Comparison of ENCODE assay signal across 18 cellular contexts in the genomic region with DNA sequence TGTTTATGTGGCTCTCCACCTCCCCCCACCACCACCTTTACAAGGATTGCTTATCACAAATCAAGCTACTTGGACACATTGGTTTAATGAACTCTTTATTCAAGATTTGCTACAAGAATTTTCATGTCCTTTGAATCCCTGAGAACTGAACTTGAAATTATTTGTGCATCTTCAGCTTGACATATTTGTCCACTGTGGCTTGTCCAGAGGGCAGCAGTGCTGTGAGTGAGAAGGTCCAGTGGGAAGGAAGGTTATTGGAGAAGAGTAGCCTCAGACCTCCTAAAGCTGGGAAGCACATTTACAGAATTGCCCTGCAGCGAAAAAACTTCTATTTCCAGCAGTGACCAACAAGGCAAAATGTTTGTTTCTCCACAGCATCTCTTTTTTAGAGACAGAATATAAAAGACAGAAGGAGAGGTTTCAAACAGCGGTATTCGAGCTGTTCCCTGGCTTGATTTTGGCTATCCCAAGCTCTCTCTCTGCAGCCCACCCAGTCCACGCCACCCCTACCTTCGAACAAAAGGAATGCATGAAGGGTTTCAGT. TPM values are rescaled to one million over a fixed set of nuclear protein-coding genes. Genes with fewer than 3 reads are reported as not detected.
DNase-seq lines count a peak whose midpoint lies in the region; ATAC-seq and TF ChIP-seq lines count a peak whose summit lies in the region.
"Had no signal": no experiment of that assay in that cellular context is flagged by ENCODE, and none has a peak within 500 bp of the region (broad histone marks: within the 10 kb centered on the region; RNA-seq: fewer than 3 reads in every experiment).

No MANE protein-coding gene starts in this region.

- peak overlapping the region; percentile 91 for H3K4me3 ChIP-seq in PC-3 (ENCODE audit: low read length)
- H3K4me3 ChIP-seq in kidney epithelial cell (ENCODE audit: low read depth, low read length) = peak overlapping the region; percentile 52
- peak overlapping the region; percentile 37 to 73 (median 52) for H3K4me3 ChIP-seq in gastrocnemius medialis

- no peak overlapping the region for H2AFZ ChIP-seq in PC-3 (ENCODE audit: low read length)
- H2AFZ ChIP-seq: parathyroid adenoma had no signal

- intact Hi-C loops in PC-3 (cut with micrococcal nuclease) = no loop called here
- intact Hi-C loops in gastrocnemius medialis (cut with DNase I; ENCODE audit: low total_unique reads) = loop anchor here (5.0 to 10.0 kb wide), 2 partner anchors 1225 to 1438 kb away; partner anchors contain the start of gene CREB5
- intact Hi-C loops in left cardiac atrium (cut with DNase I) = no loop called here

- H3K4me2 ChIP-seq in PC-3 (ENCODE audit: low read length) = peak overlapping the region; percentile 99

- no peaks in the 10 kb centered on the region for H3K27me3 ChIP-seq in PC-3 (ENCODE audit: low read length)
- H3K27me3 ChIP-seq in kidney epithelial cell (ENCODE audit: control insufficient read depth, insufficient read depth, low read length) = peaks cover 9% of the 10 kb centered on the region
- H3K27me3 ChIP-seq in gastrocnemius medialis = peaks cover 0 to 8% (median 3%) of the 10 kb centered on the region in 3 donors

- H3F3A ChIP-seq in PC-3 (ENCODE audit: low read length, unreplicated experiment) = no peaks in the 10 kb centered on the region

- POLR2A ChIA-PET in PC-3 (lab: Charles Lee; ENCODE audit: unreplicated experiment) = interaction anchor here (0.6 to 1.8 kb wide), 8 partner anchors 9 to 733 kb away, joined by 3 to 7 read pairs (median 5); no protein-coding TSS in a partner anchor

- no peak for TF ChIP-seq POLR2A in gastrocnemius medialis (IDR thresholded peaks at IDR 0.05)

- no peaks in the 10 kb centered on the region for H3K9me2 ChIP-seq in PC-3 (replicated peaks; ENCODE audit: low read length)

- peaks cover 100% of the 10 kb centered on the region for H3K79me2 ChIP-seq in PC-3 (ENCODE audit: low read length)
- H3K79me2 ChIP-seq: parathyroid adenoma had no signal

- peaks cover 48% of the 10 kb centered on the region for H3K4me1 ChIP-seq in PC-3 (ENCODE audit: insufficient read depth, low read length)
- H3K4me1 ChIP-seq in gastrocnemius medialis = peaks cover 23 to 47% of the 10 kb centered on the region in 2 donors
- H3K4me1 ChIP-seq: parathyroid adenoma had no signal

- H3K9ac ChIP-seq in PC-3 (ENCODE audit: low read length) = peak overlapping the region; percentile 97
- H3K9ac ChIP-seq: parathyroid adenoma had no signal

- H3K36me3 ChIP-seq in PC-3 (ENCODE audit: low read depth, low read length) (no peaks in the 10 kb centered on the region), kidney epithelial cell (ENCODE audit: control insufficient read depth, insufficient read depth, low read length) (no peaks in the 10 kb centered on the region), gastrocnemius medialis (no peaks in the 10 kb centered on the region)
- H3K36me3 ChIP-seq: brain microvascular endothelial cell, heart left ventricle had no signal

- H3K27ac ChIP-seq in PC-3 (ENCODE audit: low read length) (peak overlapping the region; percentile 97), gastrocnemius medialis (peak overlapping the region; percentile 90 to 99 (median 95))
- H3K27ac ChIP-seq: brain microvascular endothelial cell, parathyroid adenoma had no signal

- CTCF ChIA-PET in PC-3 (lab: Charles Lee) = no interaction called here

- in situ Hi-C loops in gastrocnemius medialis (cut with MboI; ENCODE audit: low sequenced_read_pairs in 4 of 4) = loop anchor here in 3 of 4 donors (10.0 to 25.0 kb wide), 5 partner anchors 900 to 1425 kb away; partner anchors contain the start of gene CREB5 (in 1 of the 3)
- in situ Hi-C loops in KBM-7 (cut with MboI; ENCODE audit: low pct_unique_long_range_greater_than_20kb, low sequenced_read_pairs) = loop anchor here (25.0 kb wide), 1 partner anchor 825 kb away; no protein-coding TSS in a partner anchor

- no TSS peak for BruUV-seq in PC-3 (replicated peaks; lab: Mats Ljungman, UMichigan)

- DNase-seq in EH (ENCODE audit: low read depth) = peak; percentile 80
- peak; percentile 45 for DNase-seq in PC-3
- DNase-seq in kidney epithelial cell (ENCODE audit: low read depth) = no peak
- no peak for DNase-seq in gastrocnemius medialis
- no peak for DNase-seq in KBM-7
- DNase-seq in left cardiac atrium = no peak
- DNase-seq: activated CD4-positive, alpha-beta T cell treated with anti-CD3 and anti-CD28 coated beads, Interleukin-2, amount 50 U/mL, for 1 hour; brain microvascular endothelial cell; NCI-H1105; NCI-H345; stimulated activated CD4-positive, alpha-beta T cell treated with anti-CD3 and anti-CD28 coated beads, Interleukin-4, amount 100 ng/mL, for 24 hours; stimulated activated naive CD4-positive, alpha-beta T cell treated with Interleukin-2 at 50 U/mL for 16 hours had no signal

- H3K9me3 ChIP-seq in PC-3 (ENCODE audit: low read length) (no peaks in the 10 kb centered on the region), gastrocnemius medialis (no peaks in the 10 kb centered on the region)
- H3K9me3 ChIP-seq: heart left ventricle had no signal

- H4K20me1 ChIP-seq in PC-3 (ENCODE audit: low read length) = no peaks in the 10 kb centered on the region

- ATAC-seq in PC-3 (no peak), gastrocnemius medialis (no peak), HG03342 (IDR thresholded peaks at IDR 0.05; ENCODE audit: unreplicated experiment) (no peak), left cardiac atrium (no peak)
- ATAC-seq: CD8-positive, alpha-beta T cell; heart left ventricle had no signal

- TF ChIP-seq CTCF in PC-3 (conservative IDR thresholded peaks at IDR 0.05; ENCODE audit: low read depth, low read length) (no peak), kidney epithelial cell (IDR thresholded peaks at IDR 0.05; ENCODE audit: insufficient read depth, low read length, poor library complexity, severe bottlenecking) (no peak), gastrocnemius medialis (IDR thresholded peaks at IDR 0.05 in 4 of 5, conservative IDR thresholded peaks at IDR 0.05 in 1 of 5) (no peak)

RNA-seq across cellular contexts. Expression of gene HOXA11, which starts 2.2 kb away (rescaled TPM):
- total RNA-seq in PC-3 (2014; rRNA removed) = 26.6 and 31.4 TPM in 2 replicates
- total RNA-seq in kidney epithelial cell = 11.4 and 17.3 TPM in 2 replicates
- 1 to 10 TPM; 5.1 to 7.9 (median 6.4) TPM for total RNA-seq in gastrocnemius medialis
- total RNA-seq in left cardiac atrium = not detected
- total RNA-seq: CD8-positive, alpha-beta T cell; endodermal cell; heart left ventricle; liver had no signal

RNA-seq across cellular contexts. Expression of gene HOXA13, which starts 12.7 kb away (rescaled TPM):
- 12.1 and 14.9 TPM in 2 replicates for total RNA-seq in PC-3 (2014; rRNA removed)
- not detected in 2 replicates for total RNA-seq in kidney epithelial cell
- 1 to 10 TPM in 3 of 4 donors, under 1 TPM in 1; 0.82 to 2.4 (median 1.7) TPM for total RNA-seq in gastrocnemius medialis
- total RNA-seq in left cardiac atrium = not detected
- total RNA-seq: CD8-positive, alpha-beta T cell; endodermal cell; heart left ventricle; liver had no signal

RNA-seq across cellular contexts. Expression of gene HOXA10, which starts 13.1 kb away (rescaled TPM):
- total RNA-seq in PC-3 (2014; rRNA removed) (36.0 and 46.1 TPM in 2 replicates), kidney epithelial cell (29.1 and 30.9 TPM in 2 replicates), gastrocnemius medialis (10 to 100 TPM; 24.6 to 61.2 (median 40.0) TPM), left cardiac atrium (under 1 TPM; 0.10 to 0.21 TPM)
- total RNA-seq: CD8-positive, alpha-beta T cell; endodermal cell had no signal

RNA-seq across cellular contexts. Expression of gene HOXA9, which starts 21.9 kb away (rescaled TPM):
- 69.0 and 85.3 TPM in 2 replicates for total RNA-seq in PC-3 (2014; rRNA removed)
- 46.5 and 53.7 TPM in 2 replicates for total RNA-seq in kidney epithelial cell
- 10 to 100 TPM; 18.9 to 30.3 (median 19.5) TPM for total RNA-seq in gastrocnemius medialis
- not detected for total RNA-seq in left cardiac atrium
- total RNA-seq: CD8-positive, alpha-beta T cell; endodermal cell had no signal

RNA-seq across cellular contexts. Expression of gene HOXA7, which starts 30.8 kb away (rescaled TPM):
- total RNA-seq in PC-3 (2014; rRNA removed) (2.6 and 2.8 TPM in 2 replicates), kidney epithelial cell (28.8 and 34.2 TPM in 2 replicates), gastrocnemius medialis (10 to 100 TPM in 1 of 4 donors, 1 to 10 TPM in 3; 5.3 to 12.8 (median 8.6) TPM), left cardiac atrium (under 1 TPM; 0.12 to 0.39 TPM)
- total RNA-seq: CD8-positive, alpha-beta T cell; endodermal cell had no signal

Comparison
In these comparisons a context has a peak if more than half of its experiments do, and no peak if none do; other contexts are left out.
1. DNase-seq: peak in EH (single experiment) and PC-3 (single experiment); none in kidney epithelial cell (single experiment), gastrocnemius medialis (0 of 2), KBM-7 (single experiment) and left cardiac atrium (single experiment).
2. RNA of gene HOXA11, which starts 2.2 kb away (total RNA-seq): 26.6 to 31.4 TPM in PC-3, 11.4 to 17.3 TPM in kidney epithelial cell and 5.1 to 7.9 TPM in gastrocnemius medialis; not detected in left cardiac atrium; every median in the first group is over 4 times any median in the second.
3. RNA of gene HOXA10, which starts 13.1 kb away (total RNA-seq): 36.0 to 46.1 TPM in PC-3, 24.6 to 61.2 TPM in gastrocnemius medialis and 29.1 to 30.9 TPM in kidney epithelial cell; 0.10 to 0.21 TPM in left cardiac atrium; every median in the first group is over 10 times any median in the second.
4. Peak in every context shown above with its lines, with median percentiles within 50 percentile points of each other: H3K4me3 ChIP-seq.